In genomic region chr3:113018461-113019181, GRCh38 we compare ENCODE assay signal across 8 cellular contexts. TPM values are rescaled to one million over a fixed set of nuclear protein-coding genes. Genes with fewer than 3 reads are reported as not detected.
A peak's percentile ranks its signal among the peaks of the same experiment; 100 is the strongest.
DNase-seq lines count a peak whose midpoint lies in the region; ATAC-seq and TF ChIP-seq lines count a peak whose summit lies in the region.

No MANE protein-coding gene starts in this region.

- no peak for ATAC-seq in stimulated activated naive CD8-positive, alpha-beta T cell treated with anti-CD3 and anti-CD28 coated beads, Interleukin-15, Interleukin-2, amounts not matched to agents 100 U/mL and 50 U/mL, for 24 hours
- ATAC-seq in GM21381 (IDR thresholded peaks at IDR 0.05; ENCODE audit: unreplicated experiment): no peak

- H3K27ac ChIP-seq in Peyer's patch (peak overlapping the region; percentile 87 to 93 (median 90)), muscle layer of colon (ENCODE audit: low read depth, low read length) (peak overlapping the region; percentile 84)

- H3K9me3 ChIP-seq in Peyer's patch (no peaks in the 10 kb centered on the region), muscle layer of colon (ENCODE audit: low read length) (no peaks in the 10 kb centered on the region)

- H3K4me3 ChIP-seq in Peyer's patch (peak overlapping the region; percentile 82 to 91 (median 89)), muscle layer of colon (ENCODE audit: low read depth in 1 of 2, low read length in 2 of 2) (peak overlapping the region; percentile 63 to 79)

- peaks cover 53% of the 10 kb centered on the region for H3K4me1 Mint-ChIP-seq in stimulated activated naive CD8-positive, alpha-beta T cell treated with anti-CD3 and anti-CD28 coated beads, Interleukin-15, Interleukin-2, amounts not matched to agents 100 ng/mL and 50 ng/mL, for 24 hours (ENCODE audit: low read depth)

- TF ChIP-seq POLR2A in Peyer's patch (IDR thresholded peaks at IDR 0.05): no peak

- no peaks in the 10 kb centered on the region for H3K27me3 Mint-ChIP-seq in stimulated activated naive CD8-positive, alpha-beta T cell treated with anti-CD3 and anti-CD28 coated beads, Interleukin-15, Interleukin-2, amounts not matched to agents 100 ng/mL and 50 ng/mL, for 24 hours

- H3K4me3 Mint-ChIP-seq in stimulated activated naive CD8-positive, alpha-beta T cell treated with anti-CD3 and anti-CD28 coated beads, Interleukin-15, Interleukin-2, amounts not matched to agents 100 ng/mL and 50 ng/mL, for 24 hours: peak overlapping the region; percentile 93

- peak overlapping the region; percentile 97 for H3K27ac Mint-ChIP-seq in stimulated activated naive CD8-positive, alpha-beta T cell treated with anti-CD3 and anti-CD28 coated beads, Interleukin-15, Interleukin-2, amounts not matched to agents 100 ng/mL and 50 ng/mL, for 24 hours

- no peak for TF ChIP-seq CTCF in Peyer's patch (IDR thresholded peaks at IDR 0.05)

- peaks cover 0 to 10% (median 4%) of the 10 kb centered on the region in 4 donors for H3K4me1 ChIP-seq in Peyer's patch
- H3K4me1 ChIP-seq in muscle layer of colon (ENCODE audit: insufficient read depth, low read length): peaks cover 26% of the 10 kb centered on the region

- peak overlapping the region; percentile 74 for H3K9ac ChIP-seq in muscle layer of colon (ENCODE audit: low read length)

- DNase-seq in stimulated activated naive CD8-positive, alpha-beta T cell treated with anti-CD3 and anti-CD28 coated beads, Interleukin-15, Interleukin-2, amounts not matched to agents 100 U/mL and 50 U/mL, for 24 hours: no peak
- DNase-seq in Peyer's patch: no peak
- DNase-seq in dermis microvascular lymphatic vessel endothelial cell (ENCODE audit: low read depth in 2 of 2): peak; percentile 11 to 40
- no peak for DNase-seq in NCI-H2227 (lab: John Stamatoyannopoulos, UW; ENCODE audit: unreplicated experiment)
- no peak for DNase-seq in NCI-H69 (lab: John Stamatoyannopoulos, UW)

- H3K9me3 Mint-ChIP-seq in stimulated activated naive CD8-positive, alpha-beta T cell treated with anti-CD3 and anti-CD28 coated beads, Interleukin-15, Interleukin-2, amounts not matched to agents 100 ng/mL and 50 ng/mL, for 24 hours: no peaks in the 10 kb centered on the region

- peaks cover 39% of the 10 kb centered on the region for H3K36me3 Mint-ChIP-seq in stimulated activated naive CD8-positive, alpha-beta T cell treated with anti-CD3 and anti-CD28 coated beads, Interleukin-15, Interleukin-2, amounts not matched to agents 100 ng/mL and 50 ng/mL, for 24 hours (ENCODE audit: low read depth)

- H3K36me3 ChIP-seq in Peyer's patch: peaks cover 0 to 17% (median 0%) of the 10 kb centered on the region in 3 donors
- H3K36me3 ChIP-seq in muscle layer of colon (ENCODE audit: insufficient read depth, low read length): peaks cover 17% of the 10 kb centered on the region

- no peaks in the 10 kb centered on the region for H3K27me3 ChIP-seq in Peyer's patch
- no peaks in the 10 kb centered on the region for H3K27me3 ChIP-seq in muscle layer of colon (ENCODE audit: control insufficient read depth in 1 of 2, insufficient read depth in 2 of 2, low read length in 2 of 2)

RNA-seq across cellular contexts. Expression of gene GTPBP8, which starts 27.8 kb away (rescaled TPM):
- total RNA-seq in Peyer's patch (10 to 100 TPM; 27.9 to 43.7 (median 33.5) TPM), dermis microvascular lymphatic vessel endothelial cell (26.4 and 29.1 TPM in 2 replicates)

RNA-seq across cellular contexts. Expression of gene CD200R1, which starts 43.7 kb away (rescaled TPM):
- 1 to 10 TPM in 1 of 4 donors, under 1 TPM in 1, not detected in 2; 0.88 to 1.3 TPM for total RNA-seq in Peyer's patch
- total RNA-seq in dermis microvascular lymphatic vessel endothelial cell: not detected in 2 replicates

Comparison
In these comparisons a context has a peak if more than half of its experiments do, and no peak if none do; other contexts are left out.
1. DNase-seq: peak in dermis microvascular lymphatic vessel endothelial cell (2 of 2); none in stimulated activated naive CD8-positive, alpha-beta T cell treated with anti-CD3 and anti-CD28 coated beads, Interleukin-15, Interleukin-2, amounts not matched to agents 100 U/mL and 50 U/mL, for 24 hours (single experiment), Peyer's patch (0 of 3), NCI-H2227 (single experiment) and NCI-H69 (single experiment).